In genomic region chr6:2843138-2843740, GRCh38 we compare ENCODE assay signal across 17 cellular contexts. TPM values are rescaled to one million over a fixed set of nuclear protein-coding genes. Genes with fewer than 3 reads are reported as not detected.
A peak's percentile ranks its signal among the peaks of the same experiment; 100 is the strongest.
DNase-seq lines count a peak whose midpoint lies in the region; ATAC-seq and TF ChIP-seq lines count a peak whose summit lies in the region.
"Had no signal": no experiment of that assay in that cellular context is flagged by ENCODE, and none has a peak within 500 bp of the region (broad histone marks: within the 10 kb centered on the region; RNA-seq: fewer than 3 reads in every experiment).

No MANE protein-coding gene starts in this region.

- no peak for TF ChIP-seq CTCF in CD4-positive, alpha-beta T cell (IDR thresholded peaks at IDR 0.05)
- TF ChIP-seq CTCF in HFFc6 (IDR thresholded peaks at IDR 0.05) = no peak
- no peak for TF ChIP-seq CTCF in neural crest cell (conservative IDR thresholded peaks at IDR 0.05)

- CTCF ChIA-PET in CD4-positive, alpha-beta T cell (lab: Charles Lee) = interaction anchor here (1.1 to 2.3 kb wide), 3 partner anchors 11 to 68 kb away, joined by 3 to 12 read pairs (median 3); no protein-coding TSS in a partner anchor

- H3K9me3 Mint-ChIP-seq in CD4-positive, alpha-beta T cell = no peaks in the 10 kb centered on the region
- H3K9me3 Mint-ChIP-seq in HFFc6 (no peaks in the 10 kb centered on the region), neural crest cell (no peaks in the 10 kb centered on the region)
- no peaks in the 10 kb centered on the region for H3K9me3 Mint-ChIP-seq in central memory CD8-positive, alpha-beta T cell
- H3K9me3 Mint-ChIP-seq: effector memory CD8-positive, alpha-beta T cell had no signal

- H3K4me3 Mint-ChIP-seq in CD4-positive, alpha-beta T cell = peak overlapping the region; percentile 87
- H3K4me3 Mint-ChIP-seq in HFFc6 (no peak overlapping the region), neural crest cell (peak overlapping the region; percentile 21)
- H3K4me3 Mint-ChIP-seq in central memory CD8-positive, alpha-beta T cell = no peak overlapping the region

- H3K27ac Mint-ChIP-seq in CD4-positive, alpha-beta T cell = peak overlapping the region; percentile 86
- H3K27ac Mint-ChIP-seq in HFFc6 (0 out of 2 replicates have a peak overlapping the region, but pooled peaks have one; percentile 5), neural crest cell (ENCODE audit: unreplicated experiment) (no peak overlapping the region)
- peak overlapping the region; percentile 56 for H3K27ac Mint-ChIP-seq in central memory CD8-positive, alpha-beta T cell (ENCODE audit: low read depth)

- DNase-seq in CD4-positive, alpha-beta T cell = no peak
- DNase-seq in HFFc6 (no peak), neural crest cell (ENCODE audit: low read depth, low spot score) (no peak), COR-L47 (lab: John Stamatoyannopoulos, UW) (no peak), HAP-1 (ENCODE audit: low spot score in 2 of 2) (no peak), left colon (no peak)
- DNase-seq in central memory CD8-positive, alpha-beta T cell (ENCODE audit: low spot score in 2 of 2) = no peak
- DNase-seq: amygdala; DMS 273 treated with DMSO at 0.1 percent for 48 hours; effector memory CD8-positive, alpha-beta T cell; HCEC 1CT; NCI-H1105 treated with DMSO at 0.1 percent for 48 hours; NCI-H69; psoas muscle; SK-N-SH; stimulated activated CD4-positive, alpha-beta T cell treated with anti-CD3 and anti-CD28 coated beads, Interleukin-2, amount 100 ng/mL, for 48 hours had no signal

- ATAC-seq in CD4-positive, alpha-beta T cell (ENCODE audit: poor library complexity) = no peak
- ATAC-seq in central memory CD8-positive, alpha-beta T cell (replicated peaks; ENCODE audit: extremely low read depth, poor library complexity, severe bottlenecking) = no peak
- no peak for ATAC-seq in left colon
- ATAC-seq: effector memory CD8-positive, alpha-beta T cell; psoas muscle had no signal

- H3K27me3 Mint-ChIP-seq in CD4-positive, alpha-beta T cell = no peaks in the 10 kb centered on the region
- H3K27me3 Mint-ChIP-seq in HFFc6 (ENCODE audit: insufficient read depth) = no peaks in the 10 kb centered on the region
- no peaks in the 10 kb centered on the region for H3K27me3 Mint-ChIP-seq in central memory CD8-positive, alpha-beta T cell
- no peaks in the 10 kb centered on the region for H3K27me3 Mint-ChIP-seq in neural crest cell (ENCODE audit: low read depth)
- H3K27me3 Mint-ChIP-seq: effector memory CD8-positive, alpha-beta T cell had no signal

- peaks cover 70% of the 10 kb centered on the region for H3K4me1 Mint-ChIP-seq in CD4-positive, alpha-beta T cell (ENCODE audit: low read depth)
- H3K4me1 Mint-ChIP-seq in HFFc6 (ENCODE audit: low read depth) = peaks cover 67% of the 10 kb centered on the region
- H3K4me1 Mint-ChIP-seq in central memory CD8-positive, alpha-beta T cell = peaks cover 47% of the 10 kb centered on the region
- H3K4me1 Mint-ChIP-seq in neural crest cell = peaks cover 52% of the 10 kb centered on the region

- H3K4me3 ChIP-seq in HAP-1 = no peak overlapping the region
- H3K4me3 ChIP-seq: psoas muscle had no signal

- in situ Hi-C loops in HAP-1 (cut with MboI; ENCODE audit: low sequenced_read_pairs) = loop anchor here (5.0 kb wide), 1 partner anchor 214 kb away; no protein-coding TSS in a partner anchor

- intact Hi-C loops in CD4-positive, alpha-beta T cell (cut with DNase I, micrococcal nuclease) = loop anchor here (2.0 to 5.0 kb wide), 4 partner anchors 51 to 224 kb away; partner anchors contain the start of gene RIPK1 (in 1 of the 2)
- intact Hi-C loops in left colon (cut with DNase I, micrococcal nuclease) = loop anchor here in 1 of 2 donors (10.0 kb wide), 1 partner anchor 48 kb away; no protein-coding TSS in a partner anchor

- H3K27me3 ChIP-seq in CD4-positive, alpha-beta T cell (ENCODE audit: control insufficient read depth, insufficient read depth, low read length) = no peaks in the 10 kb centered on the region
- no peaks in the 10 kb centered on the region for H3K27me3 ChIP-seq in HAP-1 (ENCODE audit: low read depth)

- no peak overlapping the region for H3K27ac ChIP-seq in CD4-positive, alpha-beta T cell (ENCODE audit: low read depth, low read length)

- POLR2A ChIA-PET in CD4-positive, alpha-beta T cell (lab: Charles Lee) = interaction anchor here (2.2 to 4.6 kb wide), 5 partner anchors 15 to 147 kb away, joined by 13 to 73 read pairs (median 36); partner anchors contain the start of gene SERPINB9

- 0 out of 2 replicates have a peak, but pooled peaks cover under 1% of the 10 kb centered on the region for H3K36me3 ChIP-seq in HAP-1 (replicated peaks)

- H3K9me3 ChIP-seq in CD4-positive, alpha-beta T cell (ENCODE audit: control insufficient read depth, low read length) = no peaks in the 10 kb centered on the region
- H3K9me3 ChIP-seq in HAP-1 = no peaks in the 10 kb centered on the region
- H3K9me3 ChIP-seq: psoas muscle, SK-N-SH had no signal

- H3K36me3 Mint-ChIP-seq in CD4-positive, alpha-beta T cell (ENCODE audit: low read depth) = peaks cover 28% of the 10 kb centered on the region
- no peaks in the 10 kb centered on the region; the same call in 1 of the 2 replicates for H3K36me3 Mint-ChIP-seq in HFFc6 (ENCODE audit: low read depth)
- H3K36me3 Mint-ChIP-seq in central memory CD8-positive, alpha-beta T cell (ENCODE audit: insufficient read depth) = peaks cover 11% of the 10 kb centered on the region
- H3K36me3 Mint-ChIP-seq in neural crest cell (ENCODE audit: low read depth) = no peaks in the 10 kb centered on the region

- peaks cover 35% of the 10 kb centered on the region for H3K4me1 ChIP-seq in HAP-1

RNA-seq across cellular contexts. Expression of gene SERPINB1, which starts 1.6 kb away (rescaled TPM):
- total RNA-seq in CD4-positive, alpha-beta T cell = 10 to 100 TPM; 58.3 to 58.4 TPM
- total RNA-seq in HFFc6 (2021; fragmentation: NEBNext Ultra II Directional; extraction: Animal tissue kit (Norgen Biotek cat#: 25700)) = 10 to 100 TPM; 21.1 to 39.2 (median 29.3) TPM
- total RNA-seq in neural crest cell = 7.2 and 8.2 TPM in 2 replicates
- total RNA-seq in left colon = 100 to 1,000 TPM; 168 to 208 TPM

RNA-seq across cellular contexts. Expression of gene SERPINB9, which starts 59.9 kb away (rescaled TPM):
- total RNA-seq in CD4-positive, alpha-beta T cell = 10 to 100 TPM; 25.8 to 27.4 TPM
- 1 to 10 TPM in 3 of 6 experiments, under 1 TPM in 3; 0.73 to 1.4 (median 1.1) TPM for total RNA-seq in HFFc6 (2021; fragmentation: NEBNext Ultra II Directional; extraction: Animal tissue kit (Norgen Biotek cat#: 25700))
- total RNA-seq in neural crest cell (9.2 and 9.4 TPM in 2 replicates), left colon (1 to 10 TPM; 3.5 to 4.7 TPM)
- total RNA-seq: HT1080 had no signal

Comparison
In these comparisons a context has a peak if more than half of its experiments do, and no peak if none do; other contexts are left out.
1. H3K4me3 Mint-ChIP-seq: peak in CD4-positive, alpha-beta T cell (single experiment) and neural crest cell (single experiment); none in HFFc6 (single experiment) and central memory CD8-positive, alpha-beta T cell (single experiment).